12 cellular contexts compared by ENCODE assay signal in the genomic region with DNA sequence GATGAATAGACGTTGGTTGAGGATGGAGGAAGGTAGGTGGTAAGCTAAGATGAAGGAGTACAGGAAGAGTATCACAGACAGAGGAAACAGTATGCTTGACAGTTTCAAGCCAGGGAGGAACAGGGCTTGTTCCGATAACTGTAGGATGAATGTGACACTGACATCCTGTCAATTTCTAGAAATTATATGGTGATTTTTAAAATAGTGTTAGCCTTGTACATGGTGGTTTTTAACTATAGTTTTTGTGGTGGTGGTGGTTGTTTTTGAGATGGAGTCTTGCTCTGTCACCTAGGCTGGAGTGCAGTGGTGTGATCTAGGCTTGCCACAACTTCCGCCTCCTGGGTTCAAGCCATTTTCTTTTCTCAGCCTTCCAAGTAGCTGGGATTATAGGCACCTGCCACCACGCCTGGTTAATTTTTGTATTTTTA.
DNase-seq lines count a peak whose midpoint lies in the region; ATAC-seq, FAIRE-seq and TF ChIP-seq lines count a peak whose summit lies in the region.
"Had no signal": no experiment of that assay in that cellular context is flagged by ENCODE, and none has a peak within 500 bp of the region (broad histone marks: within the 10 kb centered on the region; RNA-seq: fewer than 3 reads in every experiment).

No MANE protein-coding gene starts in this region.

- peak; percentile 80 for FAIRE-seq in GM12878 (lab: Jason Lieb, UNC)
- FAIRE-seq in small intestine (lab: Jason Lieb, UNC): no peak

- H3K27me3 ChIP-seq in HL-60 (ENCODE audit: insufficient read depth, poor library complexity, severe bottlenecking) (no peaks in the 10 kb centered on the region), GM12878 (replicated peaks in 1 of 2; ENCODE audit: control insufficient read depth in 2 of 2, insufficient read depth in 2 of 2, low read length in 1 of 2) (no peaks in the 10 kb centered on the region), small intestine (ENCODE audit: control insufficient read depth in 2 of 2, insufficient read depth in 2 of 2, low read length in 2 of 2) (no peaks in the 10 kb centered on the region), body of pancreas (no peaks in the 10 kb centered on the region)

- POLR2A ChIA-PET in GM12878 (lab: Charles Lee): interaction anchor here (0.8 to 1.1 kb wide), 4 partner anchors 25 to 92 kb away, joined by 3 to 7 read pairs (median 5); no protein-coding TSS in a partner anchor

- DNase-seq in HL-60 (ENCODE audit: low read depth in 1 of 2, low spot score in 1 of 2) (no peak), GM12878 (ENCODE audit: low read depth, low spot score) (peak; percentile 66), small intestine (peak; percentile 46), AG08395 (ENCODE audit: low spot score) (no peak), body of pancreas (no peak), left colon (no peak)
- DNase-seq: activated CD8-positive, alpha-beta memory T cell treated with anti-CD3 and anti-CD28 coated beads, Interleukin-2, amount 50 U/mL, for 4 hours; EL; NCI-H226; substantia nigra had no signal

- in situ Hi-C loops in GM12878 (cut with MboI): no loop called here

- H3K36me3 ChIP-seq in GM12878 (ENCODE audit: control insufficient read depth in 2 of 2, insufficient read depth in 2 of 2, low read length in 1 of 2) (no peaks in the 10 kb centered on the region; a peak in 1 of 4 replicates), small intestine (ENCODE audit: control insufficient read depth in 2 of 2, insufficient read depth in 2 of 2, low read length in 2 of 2) (no peaks in the 10 kb centered on the region), body of pancreas (replicated peaks in 1 of 2; ENCODE audit: insufficient read depth in 1 of 2, low read depth in 2 of 2) (no peaks in the 10 kb centered on the region)

- H3K9me3 ChIP-seq in GM12878 (replicated peaks; ENCODE audit: control insufficient read depth, insufficient read depth, low read length) (no peaks in the 10 kb centered on the region; the same call in 2 of the 3 replicates), small intestine (ENCODE audit: control insufficient read depth, low read depth) (no peaks in the 10 kb centered on the region), body of pancreas (no peaks in the 10 kb centered on the region)

- WGBS in GM12878 (ENCODE audit: insufficient coverage, insufficient replicate concordance, low lambda C conversion rate, missing lambda C conversion rate): 83% methylated on average over 4 of the region's 4 CpGs
- 65 to 73% (median 67%) methylated on average over 4 of the region's 4 CpGs for WGBS in small intestine, 3 donors
- WGBS in body of pancreas, 2 donors: 69 to 76% methylated on average over 4 of the region's 4 CpGs

- SMC1A ChIA-PET in GM12878 (lab: Charles Lee; ENCODE audit: uncharacterized antibody, unreplicated experiment): interaction anchor here (0.6 to 16.7 kb wide), 19 partner anchors 8 to 1150 kb away, joined by 3 to 254 read pairs (median 4); no protein-coding TSS in a partner anchor

- BruUV-seq in GM12878 (replicated peaks; lab: Mats Ljungman, UMichigan): no TSS peak

- no peak overlapping the region for H3K9ac ChIP-seq in GM12878 (ENCODE audit: control insufficient read depth, insufficient read depth, low read length)

- H3K4me3 ChIP-seq in HL-60 (replicated peaks; ENCODE audit: insufficient read depth, low read length) (no peak overlapping the region), GM12878 (no peak overlapping the region), small intestine (ENCODE audit: low read depth in 1 of 2, low read length in 2 of 2) (no peak overlapping the region), body of pancreas (no peak overlapping the region)
- H3K4me3 ChIP-seq: SK-N-MC had no signal

- CTCF ChIA-PET in GM12878 (lab: Yijun Ruan, JAX): interaction anchor here (0.8 to 4.2 kb wide), 6 partner anchors 8 to 201 kb away, joined by 3 to 27 read pairs (median 3); no protein-coding TSS in a partner anchor

- H3K79me2 ChIP-seq in GM12878 (ENCODE audit: control insufficient read depth, insufficient read depth, low read length): peaks cover 19% of the 10 kb centered on the region

- TF ChIP-seq EP300 in GM12878 (IDR thresholded peaks at IDR 0.05; ENCODE audit: borderline replicate concordance in 1 of 2, control insufficient read depth in 1 of 2, low read depth in 2 of 2, low read length in 2 of 2): 0 out of 4 replicates have a peak, but pooled peaks of 1 of the 2 experiments have one; percentile 24

- intact Hi-C loops in GM12878 (cut with micrococcal nuclease; ENCODE audit: unreplicated experiment): loop anchor here (1.0 to 5.0 kb wide), 4 partner anchors 17 to 90 kb away; no protein-coding TSS in a partner anchor
- intact Hi-C loops in body of pancreas (cut with DNase I): no loop called here
- intact Hi-C loops in left colon (cut with DNase I, micrococcal nuclease): no loop called here

- TF ChIP-seq POLR2A in GM12878 (IDR thresholded peaks at IDR 0.05; ENCODE audit: low read depth, low read length) (no peak), body of pancreas (IDR thresholded peaks at IDR 0.05) (no peak)

- H3K4me1 ChIP-seq in GM12878 (ENCODE audit: control insufficient read depth, insufficient read depth, low read length) (peaks cover 41% of the 10 kb centered on the region), small intestine (ENCODE audit: control insufficient read depth in 2 of 2, insufficient read depth in 1 of 2, low read depth in 1 of 2, low read length in 1 of 2) (peaks cover 4 to 40% of the 10 kb centered on the region in 2 donors), body of pancreas (peaks cover 69% of the 10 kb centered on the region)

- no peak overlapping the region for H2AFZ ChIP-seq in GM12878 (ENCODE audit: control insufficient read depth, low read depth, low read length)

- TF ChIP-seq CTCF in HL-60 (IDR thresholded peaks at IDR 0.05; ENCODE audit: insufficient read depth, low read length) (no peak), GM12878 (IDR thresholded peaks at IDR 0.05 in 2 of 3, conservative IDR thresholded peaks at IDR 0.05 in 1 of 3; ENCODE audit: control insufficient read depth in 2 of 3, extremely low read depth in 1 of 3, insufficient read depth in 1 of 3, low read depth in 3 of 3, low read length in 3 of 3) (no peak), body of pancreas (IDR thresholded peaks at IDR 0.05) (no peak)

- TF ChIP-seq RAD21 in GM12878 (IDR thresholded peaks at IDR 0.05; ENCODE audit: insufficient read depth, low read depth, low read length): no peak

- no peaks in the 10 kb centered on the region for H4K20me1 ChIP-seq in GM12878 (ENCODE audit: control insufficient read depth, insufficient read depth)

- RAD21 ChIA-PET in GM12878 (lab: Charles Lee; ENCODE audit: unreplicated experiment): interaction anchor here (0.7 to 7.9 kb wide), 16 partner anchors 10 to 296 kb away, joined by 3 to 71 read pairs (median 4); no protein-coding TSS in a partner anchor

- H3K27ac ChIP-seq in HL-60 (replicated peaks) (peak overlapping the region; percentile 98), GM12878 (ENCODE audit: control insufficient read depth, insufficient read depth) (peak overlapping the region; percentile 67), small intestine (ENCODE audit: low read depth in 1 of 2, low read length in 1 of 2) (peak overlapping the region in 1 of 2 donors; percentile 14), body of pancreas (peak overlapping the region in 1 of 4 donors; percentile 7)
- H3K27ac ChIP-seq: SK-N-MC had no signal

- ATAC-seq in GM18868 (IDR thresholded peaks at IDR 0.05; ENCODE audit: unreplicated experiment) (peak; percentile 33), GM12878 (peak; percentile 69), body of pancreas (no peak), left colon (no peak)

- H3K4me2 ChIP-seq in GM12878 (ENCODE audit: control insufficient read depth, insufficient read depth): peak overlapping the region; percentile 63

TF ChIP-seq in GM12878, 131 proteins besides CTCF, POLR2A, EP300 and RAD21 (continues in another document):
- TF ChIP-seq ETV6 (conservative IDR thresholded peaks at IDR 0.05 in 1 of 2, IDR thresholded peaks at IDR 0.05 in 1 of 2; ENCODE audit: borderline replicate concordance in 1 of 2, low read depth in 1 of 2) (peak in 1 of 2 experiments; percentile 82; a peak in 2 of 4 replicates), MTA3 (IDR thresholded peaks at IDR 0.05; ENCODE audit: borderline replicate concordance, low read length) (peak; percentile 19; the same call in 1 of the 2 replicates), RB1 (IDR thresholded peaks at IDR 0.05; ENCODE audit: borderline replicate concordance) (no peak), FOS (IDR thresholded peaks at IDR 0.05; ENCODE audit: borderline replicate concordance, extremely low read depth, insufficient read length) (no peak), IKZF2 (IDR thresholded peaks at IDR 0.05) (peak; percentile 80 to 85)
- TF ChIP-seq, protein P1, sequence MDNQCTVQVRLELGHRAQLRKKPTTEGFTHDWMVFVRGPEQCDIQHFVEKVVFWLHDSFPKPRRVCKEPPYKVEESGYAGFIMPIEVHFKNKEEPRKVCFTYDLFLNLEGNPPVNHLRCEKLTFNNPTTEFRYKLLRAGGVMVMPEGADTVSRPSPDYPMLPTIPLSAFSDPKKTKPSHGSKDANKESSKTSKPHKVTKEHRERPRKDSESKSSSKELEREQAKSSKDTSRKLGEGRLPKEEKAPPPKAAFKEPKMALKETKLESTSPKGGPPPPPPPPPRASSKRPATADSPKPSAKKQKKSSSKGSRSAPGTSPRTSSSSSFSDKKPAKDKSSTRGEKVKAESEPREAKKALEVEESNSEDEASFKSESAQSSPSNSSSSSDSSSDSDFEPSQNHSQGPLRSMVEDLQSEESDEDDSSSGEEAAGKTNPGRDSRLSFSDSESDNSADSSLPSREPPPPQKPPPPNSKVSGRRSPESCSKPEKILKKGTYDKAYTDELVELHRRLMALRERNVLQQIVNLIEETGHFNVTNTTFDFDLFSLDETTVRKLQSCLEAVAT (IDR thresholded peaks at IDR 0.05): peak; percentile 74
- TF ChIP-seq, protein P2, sequence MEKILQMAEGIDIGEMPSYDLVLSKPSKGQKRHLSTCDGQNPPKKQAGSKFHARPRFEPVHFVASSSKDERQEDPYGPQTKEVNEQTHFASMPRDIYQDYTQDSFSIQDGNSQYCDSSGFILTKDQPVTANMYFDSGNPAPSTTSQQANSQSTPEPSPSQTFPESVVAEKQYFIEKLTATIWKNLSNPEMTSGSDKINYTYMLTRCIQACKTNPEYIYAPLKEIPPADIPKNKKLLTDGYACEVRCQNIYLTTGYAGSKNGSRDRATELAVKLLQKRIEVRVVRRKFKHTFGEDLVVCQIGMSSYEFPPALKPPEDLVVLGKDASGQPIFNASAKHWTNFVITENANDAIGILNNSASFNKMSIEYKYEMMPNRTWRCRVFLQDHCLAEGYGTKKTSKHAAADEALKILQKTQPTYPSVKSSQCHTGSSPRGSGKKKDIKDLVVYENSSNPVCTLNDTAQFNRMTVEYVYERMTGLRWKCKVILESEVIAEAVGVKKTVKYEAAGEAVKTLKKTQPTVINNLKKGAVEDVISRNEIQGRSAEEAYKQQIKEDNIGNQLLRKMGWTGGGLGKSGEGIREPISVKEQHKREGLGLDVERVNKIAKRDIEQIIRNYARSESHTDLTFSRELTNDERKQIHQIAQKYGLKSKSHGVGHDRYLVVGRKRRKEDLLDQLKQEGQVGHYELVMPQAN (conservative IDR thresholded peaks at IDR 0.05): no peak

Comparison
In these comparisons a context has a peak if more than half of its experiments do, and no peak if none do; other contexts are left out.
1. ATAC-seq: peak in GM18868 (single experiment) and GM12878 (single experiment); none in body of pancreas (single experiment) and left colon (single experiment).
2. DNase-seq: peak in GM12878 (single experiment) and small intestine (single experiment); none in HL-60 (0 of 2), AG08395 (single experiment), body of pancreas (0 of 4) and left colon (0 of 2).